22 cellular contexts compared by ENCODE assay signal in genomic region chr12:116750298-116750697, GRCh38.
"Had no signal": no experiment of that assay in that cellular context is flagged by ENCODE, and none has a peak within 500 bp of the region (broad histone marks: within the 10 kb centered on the region; RNA-seq: fewer than 3 reads in every experiment).

No MANE protein-coding gene starts in this region.

- H3K9me3 ChIP-seq: esophagus muscularis mucosa, gastroesophageal sphincter, heart left ventricle, left lung, lower lobe of right lung had no signal

- H3K27ac ChIP-seq: coronary artery, dorsolateral prefrontal cortex, esophagus muscularis mucosa, foreskin keratinocyte, gastroesophageal sphincter, heart left ventricle, hepatocyte, left lung, lower lobe of right lung had no signal

- ATAC-seq: foreskin keratinocyte, gastroesophageal sphincter, left cardiac atrium, left lung, left ventricle myocardium superior had no signal

- H3K9me3 Mint-ChIP-seq: immature natural killer cell had no signal

- H3K79me2 ChIP-seq: hepatocyte had no signal

- FAIRE-seq: colon, endothelial cell of umbilical vein, frontal cortex, keratinocyte had no signal

- DNase-seq: dermis blood vessel endothelial cell; dorsolateral prefrontal cortex; effector CD4-positive, alpha-beta T cell; effector memory CD4-positive, alpha-beta T cell; foreskin keratinocyte; heart left ventricle; hypothalamus; immature natural killer cell; left cardiac atrium; left lung; left ventricle myocardium superior; lower lobe of right lung; mesendoderm; midbrain had no signal

- H3K4me1 Mint-ChIP-seq: immature natural killer cell had no signal

- H3K27ac Mint-ChIP-seq: immature natural killer cell had no signal

- H2AFZ ChIP-seq: hepatocyte had no signal

- H3K4me2 ChIP-seq: hepatocyte had no signal

- H3K27me3 ChIP-seq: dorsolateral prefrontal cortex, esophagus muscularis mucosa, foreskin keratinocyte, gastroesophageal sphincter, heart left ventricle, hepatocyte, left lung had no signal

- H3K4me3 Mint-ChIP-seq: immature natural killer cell had no signal

- H3K4me1 ChIP-seq: esophagus muscularis mucosa, foreskin keratinocyte, gastroesophageal sphincter, heart left ventricle, left lung, lower lobe of right lung had no signal

- H3K36me3 ChIP-seq: esophagus muscularis mucosa, gastroesophageal sphincter, heart left ventricle, left lung, lower lobe of right lung had no signal

- H3K36me3 Mint-ChIP-seq: immature natural killer cell had no signal

- H3K4me3 ChIP-seq: coronary artery, dorsolateral prefrontal cortex, esophagus muscularis mucosa, gastroesophageal sphincter, heart left ventricle, hepatocyte, left lung, lower lobe of right lung had no signal
